21 cellular contexts compared by ENCODE assay signal in genomic region chr2:28484835-28485234, GRCh38.
"Had no signal": no experiment of that assay in that cellular context is flagged by ENCODE, and none has a peak within 500 bp of the region (broad histone marks: within the 10 kb centered on the region; RNA-seq: fewer than 3 reads in every experiment).

No MANE protein-coding gene starts in this region.

- DNase-seq: activated CD4-positive, alpha-beta T cell treated with anti-CD3 and anti-CD28 coated beads for 48 hours; activated CD4-positive, alpha-beta T cell treated with anti-CD3 and anti-CD28 coated beads, Interleukin-2, amount 50 U/mL, for 48 hours; activated CD4-positive, CD25-positive, alpha-beta regulatory T cell treated with anti-CD3 and anti-CD28 coated beads, Interleukin-2, amount 50 U/mL, for 72 hours; activated effector memory CD4-positive, alpha-beta T cell treated with anti-CD3 and anti-CD28 coated beads, Interleukin-2, amount 50 U/mL, for 16 hours; activated naive CD4-positive, alpha-beta T cell treated with Interleukin-2 at 50 U/mL for 16 hours; activated T-cell treated with anti-CD3 and anti-CD28 coated beads, Interleukin-2, amount 50 U/mL, for 4 hours; amygdala; NCI-H1092 treated with DMSO at 0.1 percent for 48 hours; NCI-H1417 treated with DMSO at 0.1 percent for 48 hours; NCI-H1694; NCI-H2029 treated with DMSO at 0.1 percent for 48 hours; NCI-H510A treated with DMSO at 0.1 percent for 48 hours; NCI-H69; PC-9; SIG-M5; T-helper 17 cell; T-helper 9 cell had no signal

- H3K27me3 Mint-ChIP-seq: central memory CD8-positive, alpha-beta T cell had no signal

- H3K4me1 Mint-ChIP-seq: brain; central memory CD8-positive, alpha-beta T cell; T-helper 17 cell had no signal

- H3K4me3 Mint-ChIP-seq: activated T-cell treated with anti-CD3 and anti-CD28 coated beads, Interleukin-2, amount 50 U/mL, for 4 hours; brain; central memory CD8-positive, alpha-beta T cell; T-helper 17 cell; WTC11 had no signal

- H3K36me3 Mint-ChIP-seq: activated naive CD4-positive, alpha-beta T cell treated with anti-CD3 and anti-CD28 coated beads, Interleukin-2, amount 50 U/mL, for 72 hours; brain; WTC11 had no signal

- H3K9me3 Mint-ChIP-seq: activated T-cell treated with anti-CD3 and anti-CD28 coated beads, Interleukin-2, amount 50 U/mL, for 4 hours; brain; central memory CD8-positive, alpha-beta T cell had no signal

- H3K27ac Mint-ChIP-seq: brain, T-helper 17 cell, WTC11 had no signal

- H3K27ac ChIP-seq: PC-9 had no signal

- H3K4me3 ChIP-seq: PC-9 had no signal

- ATAC-seq: activated naive CD4-positive, alpha-beta T cell treated with anti-CD3 and anti-CD28 coated beads, Interleukin-2, amount 50 U/mL, for 72 hours; activated T-cell treated with anti-CD3 and anti-CD28 coated beads, Interleukin-2, amount 50 U/mL, for 4 hours; T-helper 17 cell; WTC11 had no signal

- H3K4me2 ChIP-seq: PC-9 had no signal

- H2AFZ ChIP-seq: PC-9 had no signal
